ENCODE assay signal across 26 cellular contexts in the genomic region with DNA sequence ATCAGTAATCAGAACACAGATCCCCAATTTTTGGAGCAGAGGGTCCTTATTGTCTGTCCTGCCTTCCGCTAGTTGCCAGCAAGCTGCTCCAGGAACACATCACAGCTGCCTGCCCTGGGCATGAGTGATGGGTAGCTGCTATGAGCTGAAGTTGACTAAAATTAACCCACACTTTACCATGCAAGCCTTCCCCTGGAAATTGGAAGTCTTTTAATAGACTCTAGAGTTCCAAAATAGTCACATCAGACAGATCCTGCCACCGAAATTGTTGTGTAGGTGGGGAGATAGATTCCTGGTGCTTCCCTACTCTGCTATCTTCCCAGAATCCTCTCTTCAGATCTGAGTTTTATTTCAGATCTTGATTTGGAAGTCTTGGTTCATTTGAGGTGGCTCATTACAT.
"Had no signal": no experiment of that assay in that cellular context is flagged by ENCODE, and none has a peak within 500 bp of the region (broad histone marks: within the 10 kb centered on the region; RNA-seq: fewer than 3 reads in every experiment).

No MANE protein-coding gene starts in this region.

- H3K27me3 ChIP-seq: esophagus muscularis mucosa, foreskin keratinocyte, gastroesophageal sphincter, heart left ventricle, hepatocyte, left lung, neutrophil, right atrium auricular region, stomach, thyroid gland had no signal

- H3K27me3 Mint-ChIP-seq: progenitor cell of endocrine pancreas, type B pancreatic cell had no signal

- H3K4me2 ChIP-seq: hepatocyte had no signal

- H3K9me3 Mint-ChIP-seq: natural killer cell, type B pancreatic cell had no signal

- FAIRE-seq: endothelial cell of umbilical vein had no signal

- H3K4me1 Mint-ChIP-seq: stimulated activated effector memory CD8-positive, alpha-beta T cell treated with anti-CD3 and anti-CD28 coated beads, Interleukin-12 subunit alpha, Interleukin-12 subunit beta, amount 100 ng/mL, for 72 hours had no signal

- H3K27ac ChIP-seq: coronary artery, esophagus muscularis mucosa, foreskin keratinocyte, gastroesophageal sphincter, heart left ventricle, hepatocyte, left lung, neutrophil, parathyroid adenoma, right atrium auricular region, stomach, thyroid gland had no signal

- H3K27ac Mint-ChIP-seq: natural killer cell; progenitor cell of endocrine pancreas; stimulated activated effector memory CD8-positive, alpha-beta T cell treated with anti-CD3 and anti-CD28 coated beads, Interleukin-12 subunit alpha, Interleukin-12 subunit beta, amount 100 ng/mL, for 72 hours; type B pancreatic cell had no signal

- H3K79me2 ChIP-seq: hepatocyte, parathyroid adenoma had no signal

- DNase-seq: dermis blood vessel endothelial cell; effector memory CD4-positive, alpha-beta T cell; foreskin keratinocyte; heart left ventricle; left cardiac atrium; left lung; mesendoderm; midbrain; natural killer cell; stimulated activated CD4-positive, alpha-beta T cell treated with anti-CD3 and anti-CD28 coated beads, Interleukin-2, amount 100 ng/mL, for 24 hours; stimulated activated CD4-positive, alpha-beta T cell treated with anti-CD3 and anti-CD28 coated beads, Interleukin-4, amount 100 ng/mL, for 24 hours; stimulated activated naive CD4-positive, alpha-beta T cell treated with Interleukin-2 at 50 U/mL for 16 hours; stomach; thyroid gland had no signal

- H3K4me3 Mint-ChIP-seq: natural killer cell; stimulated activated effector memory CD8-positive, alpha-beta T cell treated with anti-CD3 and anti-CD28 coated beads, Interleukin-12 subunit alpha, Interleukin-12 subunit beta, amount 100 ng/mL, for 72 hours; type B pancreatic cell had no signal

- H3K4me3 ChIP-seq: coronary artery, esophagus muscularis mucosa, gastroesophageal sphincter, heart left ventricle, hepatocyte, left lung, right atrium auricular region, stomach, thyroid gland had no signal

- H3K36me3 ChIP-seq: esophagus muscularis mucosa, gastroesophageal sphincter, heart left ventricle, left lung, neutrophil, right atrium auricular region, stomach, thyroid gland had no signal

- H3K9ac ChIP-seq: parathyroid adenoma had no signal

- H3K36me3 Mint-ChIP-seq: natural killer cell; stimulated activated effector memory CD8-positive, alpha-beta T cell treated with anti-CD3 and anti-CD28 coated beads, Interleukin-12 subunit alpha, Interleukin-12 subunit beta, amount 100 ng/mL, for 72 hours; type B pancreatic cell had no signal

- ATAC-seq: foreskin keratinocyte; gastroesophageal sphincter; heart left ventricle; left cardiac atrium; left lung; natural killer cell; sciatic nerve; stimulated activated effector memory CD8-positive, alpha-beta T cell treated with anti-CD3 and anti-CD28 coated beads, Interleukin-12 subunit alpha, Interleukin-12 subunit beta, amount 100 ng/mL, for 72 hours had no signal

- H3K9me3 ChIP-seq: esophagus muscularis mucosa, gastroesophageal sphincter, heart left ventricle, left lung, neutrophil, right atrium auricular region, stomach, thyroid gland had no signal

- H3K4me1 ChIP-seq: esophagus muscularis mucosa, gastroesophageal sphincter, left lung, parathyroid adenoma, stomach, thyroid gland had no signal

- H2AFZ ChIP-seq: hepatocyte, parathyroid adenoma had no signal
